ENCODE assay signal across 17 cellular contexts in the genomic region with DNA sequence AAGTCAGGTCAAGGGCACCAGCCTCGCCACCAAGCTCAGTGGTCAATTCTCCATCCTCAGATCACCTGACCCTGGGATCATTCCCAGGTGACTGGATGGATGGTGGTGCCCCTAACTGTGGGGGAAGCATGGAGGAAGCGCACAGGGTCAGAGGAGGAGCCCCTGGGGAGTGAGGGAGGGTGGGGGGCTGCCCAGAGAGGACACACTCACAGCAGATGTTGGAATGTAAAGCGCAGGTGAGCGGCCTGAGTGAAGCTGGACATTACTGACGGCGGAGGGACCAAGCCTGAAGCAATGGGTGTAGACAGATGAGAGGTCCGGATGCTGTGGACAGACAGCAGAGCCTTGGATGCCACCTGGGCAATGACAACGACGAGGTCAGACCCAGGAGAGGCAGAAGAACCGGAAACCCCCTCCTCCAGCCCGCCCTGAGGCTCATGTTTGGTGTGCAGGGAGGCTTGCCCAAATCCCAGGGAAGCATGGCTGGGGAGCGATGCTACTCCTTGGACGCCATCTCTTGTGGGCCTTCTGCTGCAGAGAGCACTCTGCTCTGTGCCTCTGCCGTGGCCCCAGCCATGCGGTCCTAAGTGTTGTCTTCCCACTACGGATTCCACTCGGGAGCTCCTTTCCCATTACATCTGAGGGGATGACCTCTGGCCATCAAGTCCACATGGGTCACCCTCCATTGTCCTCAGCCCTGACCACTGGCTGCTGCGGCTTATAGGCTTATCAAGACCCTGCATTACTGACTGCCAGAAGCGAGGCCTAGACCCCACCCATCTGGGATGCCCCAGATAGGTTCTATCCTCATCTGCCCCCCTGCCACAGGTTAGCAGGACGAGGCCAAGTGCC.
"Had no signal": no experiment of that assay in that cellular context is flagged by ENCODE, and none has a peak within 500 bp of the region (broad histone marks: within the 10 kb centered on the region; RNA-seq: fewer than 3 reads in every experiment).

No MANE protein-coding gene starts in this region.

- H3K9me3 ChIP-seq: neutrophil, tibial nerve, uterus had no signal

- ATAC-seq: activated T-helper 17 cell treated with anti-CD3 and anti-CD28 coated beads, Interleukin-2, amount 50 U/mL, for 72 hours; left cardiac atrium; natural killer cell; stimulated activated naive CD8-positive, alpha-beta T cell treated with anti-CD3 and anti-CD28 coated beads, Interleukin-15, Interleukin-2, amounts not matched to agents 100 U/mL and 50 U/mL, for 24 hours had no signal

- H3K36me3 ChIP-seq: uterus had no signal

- H3K27me3 ChIP-seq: hepatocyte, neutrophil, tibial nerve, uterus had no signal

- H3K27ac ChIP-seq: hepatocyte, neutrophil had no signal

- H3K4me3 ChIP-seq: hepatocyte, tibial nerve, uterus had no signal

- DNase-seq: activated CD4-positive, alpha-beta T cell treated with anti-CD3 and anti-CD28 coated beads for 1 hour; activated CD4-positive, alpha-beta T cell treated with anti-CD3 and anti-CD28 coated beads, Interleukin-2, amount 50 U/mL, for 48 hours; activated naive CD4-positive, alpha-beta T cell treated with anti-CD3 and anti-CD28 coated beads for 36 hours; central memory CD4-positive, alpha-beta T cell; cortex of kidney; effector CD4-positive, alpha-beta T cell; left cardiac atrium; natural killer cell; stimulated activated CD4-positive, alpha-beta T cell treated with anti-CD3 and anti-CD28 coated beads, Interleukin-12 subunit alpha, Interleukin-12 subunit beta, amount 100 ng/mL, for 4 hours; stimulated activated CD4-positive, alpha-beta T cell treated with anti-CD3 and anti-CD28 coated beads, Interleukin-1b, Interleukin-23, amount 100 ng/mL, for 48 hours; stimulated activated naive CD8-positive, alpha-beta T cell treated with anti-CD3 and anti-CD28 coated beads, Interleukin-15, Interleukin-2, amounts not matched to agents 100 U/mL and 50 U/mL, for 24 hours; substantia nigra; uterus had no signal
